In the genomic region with DNA sequence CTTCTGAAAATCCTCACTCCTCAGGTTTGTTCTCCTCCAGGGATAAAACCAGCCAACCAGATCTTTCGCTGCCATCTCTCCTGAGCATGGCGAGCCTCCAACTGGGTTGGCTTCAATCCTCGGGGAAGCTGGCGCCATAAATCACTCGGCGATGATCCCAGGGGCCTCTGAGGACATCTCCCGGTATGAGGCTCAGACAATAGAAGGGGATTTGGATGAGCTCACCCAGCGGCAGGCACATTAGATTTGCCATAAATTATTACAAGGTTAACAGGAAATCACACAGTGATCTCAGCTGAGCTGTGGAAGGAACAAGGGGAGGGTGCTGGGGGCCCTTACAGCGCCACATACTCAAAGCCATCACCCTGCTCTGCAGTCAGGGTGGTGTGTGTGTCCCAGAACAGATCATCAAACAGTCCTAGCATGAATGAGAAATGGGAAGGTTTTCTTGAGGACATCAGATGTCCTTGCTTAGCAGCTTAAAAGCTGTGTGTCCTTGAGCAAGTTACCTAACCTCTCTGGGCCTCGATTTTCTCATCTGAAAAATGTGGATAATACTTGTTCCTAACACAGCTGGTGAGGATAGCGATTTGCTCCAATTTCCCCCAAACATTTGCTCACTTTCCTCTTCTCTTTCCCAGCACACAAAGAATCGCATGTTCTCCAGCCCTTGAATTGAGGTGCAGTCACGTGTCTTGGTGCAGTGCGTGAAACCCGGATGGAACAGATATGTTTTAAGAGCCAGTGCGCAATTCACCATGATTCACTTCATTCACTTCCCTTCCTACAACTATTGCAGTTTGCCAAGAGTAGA, we compare ENCODE assay signal across 8 cellular contexts.
DNase-seq lines count a peak whose midpoint lies in the region; ATAC-seq, FAIRE-seq and TF ChIP-seq lines count a peak whose summit lies in the region.

No MANE protein-coding gene starts in this region.

- H3K4me2 ChIP-seq in endothelial cell of umbilical vein (ENCODE audit: insufficient read depth, low read length) (peak overlapping the region; percentile 15), neuronal stem cell (ENCODE audit: insufficient read depth, low read length, poor library complexity, severe bottlenecking) (no peak overlapping the region)

- CTCF ChIA-PET in endothelial cell of umbilical vein (lab: Charles Lee) = interaction anchor here (0.7 to 2.0 kb wide), 19 partner anchors 10 to 340 kb away, joined by 3 to 10 read pairs (median 6); partner anchors contain the start of gene NCOR2

- H3K23ac ChIP-seq in neuronal stem cell (ENCODE audit: low read depth, low read length, poor library complexity) = no peak overlapping the region

- H3K9me3 ChIP-seq in endothelial cell of umbilical vein (replicated peaks; ENCODE audit: control insufficient read depth, insufficient read depth, low read length) (no peaks in the 10 kb centered on the region), neuronal stem cell (replicated peaks in 1 of 2; ENCODE audit: control insufficient read depth in 2 of 2, insufficient read depth in 1 of 2, low read depth in 1 of 2, low read length in 2 of 2) (no peaks in the 10 kb centered on the region)

- H3K18ac ChIP-seq in neuronal stem cell (ENCODE audit: low read length) = no peak overlapping the region

- no peaks in the 10 kb centered on the region for H3K79me1 ChIP-seq in neuronal stem cell (ENCODE audit: low read depth, low read length)

- no peak overlapping the region for H4K8ac ChIP-seq in neuronal stem cell (ENCODE audit: low read depth, low read length)

- no peak overlapping the region for H3K4me3 ChIP-seq in endothelial cell of umbilical vein (replicated peaks in 1 of 3; ENCODE audit: insufficient read depth in 1 of 3, low read depth in 1 of 3, low read length in 3 of 3)
- no peak overlapping the region for H3K4me3 ChIP-seq in neuronal stem cell (ENCODE audit: low read length in 2 of 2)

- H2BK120ac ChIP-seq in neuronal stem cell (ENCODE audit: low read depth, low read length) = no peak overlapping the region

- dilution Hi-C loops in endothelial cell of umbilical vein (cut with MboI; ENCODE audit: extremely low pct_ligation_motif_present, low sequenced_read_pairs) = no loop called here

- POLR2A ChIA-PET in endothelial cell of umbilical vein (lab: Charles Lee) = interaction anchor here (0.6 to 1.9 kb wide), 4 partner anchors 10 to 95 kb away, joined by 3 to 5 read pairs (median 4); no protein-coding TSS in a partner anchor

- ATAC-seq in HG03342 (IDR thresholded peaks at IDR 0.05; ENCODE audit: unreplicated experiment) (no peak), GM19467 (IDR thresholded peaks at IDR 0.05; ENCODE audit: unreplicated experiment) (no peak), GM21360 (IDR thresholded peaks at IDR 0.05; ENCODE audit: unreplicated experiment) (no peak), HG03135 (IDR thresholded peaks at IDR 0.05; ENCODE audit: unreplicated experiment) (no peak)

- no peaks in the 10 kb centered on the region for H4K20me1 ChIP-seq in endothelial cell of umbilical vein (replicated peaks; ENCODE audit: control insufficient read depth, extremely low read depth, insufficient read depth, low read length)

- H3K27ac ChIP-seq in endothelial cell of umbilical vein (ENCODE audit: insufficient read depth, low read depth, low read length) (peak overlapping the region; percentile 80), neuronal stem cell (replicated peaks; ENCODE audit: low read length) (no peak overlapping the region)

- no CpG with 5 or more reads among the region's 16 CpGs for WGBS in neuronal stem cell (ENCODE audit: extremely low coverage in 2 of 2, insufficient read length in 2 of 2, insufficient replicate concordance in 1 of 2), 2 donors

- H3K27me3 ChIP-seq in endothelial cell of umbilical vein (ENCODE audit: control insufficient read depth in 2 of 2, insufficient read depth in 2 of 2, low read length in 2 of 2) = no peaks in the 10 kb centered on the region
- peaks cover 0 to 13% (median 0%) of the 10 kb centered on the region in 3 experiments for H3K27me3 ChIP-seq in neuronal stem cell (ENCODE audit: control insufficient read depth in 3 of 3, insufficient read depth in 3 of 3, low read depth in 1 of 3, low read length in 3 of 3)

- intact Hi-C loops in endothelial cell of umbilical vein (cut with micrococcal nuclease) = loop anchor here (1.0 to 2.0 kb wide), 7 partner anchors 25 to 95 kb away; no protein-coding TSS in a partner anchor

- no peaks in the 10 kb centered on the region for H3K36me3 ChIP-seq in endothelial cell of umbilical vein (ENCODE audit: control insufficient read depth in 2 of 2, extremely low read depth in 1 of 2, insufficient read depth in 2 of 2, low read length in 2 of 2)
- H3K36me3 ChIP-seq in neuronal stem cell (replicated peaks in 1 of 2; ENCODE audit: control insufficient read depth in 2 of 2, insufficient read depth in 2 of 2, low read length in 2 of 2) = no peaks in the 10 kb centered on the region

- H3K79me2 ChIP-seq in endothelial cell of umbilical vein (ENCODE audit: control insufficient read depth, insufficient read depth, low read length) = no peaks in the 10 kb centered on the region

- H4K91ac ChIP-seq in neuronal stem cell (ENCODE audit: low read depth, low read length, poor library complexity) = no peak overlapping the region

- no peak overlapping the region for H2BK5ac ChIP-seq in neuronal stem cell (ENCODE audit: low read length)

- no peak overlapping the region for H2BK12ac ChIP-seq in neuronal stem cell (ENCODE audit: low read length)

- H3K4ac ChIP-seq in neuronal stem cell (ENCODE audit: low read length) = no peak overlapping the region

- TSS peak; percentile 91 for BruUV-seq in endothelial cell of umbilical vein (replicated peaks; lab: Mats Ljungman, UMichigan)

- peak overlapping the region; percentile 71 for H3K9ac ChIP-seq in endothelial cell of umbilical vein (replicated peaks; ENCODE audit: extremely low read depth, insufficient read depth, low read length)
- no peak overlapping the region for H3K9ac ChIP-seq in neuronal stem cell (ENCODE audit: low read depth, low read length, poor library complexity)

- no peaks in the 10 kb centered on the region for H3K9me1 ChIP-seq in endothelial cell of umbilical vein (replicated peaks; ENCODE audit: control insufficient read depth, extremely low read depth, insufficient read depth, low read length)

- no peak overlapping the region for H2AK5ac ChIP-seq in neuronal stem cell (ENCODE audit: low read depth, low read length)

- TF ChIP-seq CTCF in endothelial cell of umbilical vein (IDR thresholded peaks at IDR 0.05; ENCODE audit: extremely low read depth in 1 of 2, insufficient read depth in 1 of 2, low read depth in 1 of 2, low read length in 2 of 2) = no peak

- H2BK15ac ChIP-seq in neuronal stem cell (ENCODE audit: low read length) = no peak overlapping the region

- H2AFZ ChIP-seq in endothelial cell of umbilical vein (ENCODE audit: low read depth, low read length) (no peak overlapping the region), neuronal stem cell (ENCODE audit: low read length) (peak overlapping the region; percentile 51)

- FAIRE-seq in endothelial cell of umbilical vein (lab: Jason Lieb, UNC) = peak; percentile 95

- no peak overlapping the region for H3K14ac ChIP-seq in neuronal stem cell (ENCODE audit: low read length)

- peak; percentile 75 for DNase-seq in GM03348 (ENCODE audit: low spot score)
- peak; percentile 93 to 97 for DNase-seq in NCI-H446 (lab: John Stamatoyannopoulos, UW)
- DNase-seq in endothelial cell of umbilical vein (ENCODE audit: low read depth, low spot score) = peak; percentile 86
- no peak for DNase-seq in neuronal stem cell (ENCODE audit: low spot score)

- H3K4me1 ChIP-seq in endothelial cell of umbilical vein (ENCODE audit: control insufficient read depth, extremely low read depth, insufficient read depth, low read length) (peaks cover 27% of the 10 kb centered on the region), neuronal stem cell (ENCODE audit: control insufficient read depth in 2 of 2, insufficient read depth in 1 of 2, low read depth in 1 of 2, low read length in 2 of 2) (peaks cover 2 to 5% of the 10 kb centered on the region in 2 donors)

- no peak for TF ChIP-seq POLR2A in endothelial cell of umbilical vein (IDR thresholded peaks at IDR 0.05; ENCODE audit: low read depth, low read length)

TF ChIP-seq in endothelial cell of umbilical vein, 7 proteins besides CTCF, POLR2A, EP300 and RAD21:
- no peak for TF ChIP-seq MYC (IDR thresholded peaks at IDR 0.05; ENCODE audit: low read depth, low read length)
- TF ChIP-seq GATA2 (IDR thresholded peaks at IDR 0.05; ENCODE audit: insufficient read depth, insufficient read length, low read depth, low read length) = peak; percentile 44
- no peak for TF ChIP-seq POLR2AphosphoS5 (IDR thresholded peaks at IDR 0.05; ENCODE audit: insufficient read depth, low read depth, low read length)
- TF ChIP-seq FOS (IDR thresholded peaks at IDR 0.05; ENCODE audit: borderline replicate concordance, insufficient read depth, low read length) = peak; percentile 20
- peak; percentile 76 for TF ChIP-seq JUN (IDR thresholded peaks at IDR 0.05; ENCODE audit: borderline replicate concordance, insufficient read depth, insufficient read length, low read depth)
